18 cellular contexts compared by ENCODE assay signal in genomic region chr12:25792031-25792430, GRCh38.
"Had no signal": no experiment of that assay in that cellular context is flagged by ENCODE, and none has a peak within 500 bp of the region (broad histone marks: within the 10 kb centered on the region; RNA-seq: fewer than 3 reads in every experiment).

No MANE protein-coding gene starts in this region.

- H3K27me3 Mint-ChIP-seq: activated CD8-positive, alpha-beta T cell treated with anti-CD3 and anti-CD28 coated beads for 36 hours; central memory CD8-positive, alpha-beta T cell; dendritic cell treated with granulocyte-macrophage colony-stimulating factor and Interleukin-4, amounts not matched to agents 40 ng/mL and 50 ng/mL, for 4 days had no signal

- DNase-seq: activated CD8-positive, alpha-beta memory T cell treated with anti-CD3 and anti-CD28 coated beads, Interleukin-2, amount 50 U/mL, for 48 hours; activated CD8-positive, alpha-beta T cell treated with anti-CD3 and anti-CD28 coated beads for 36 hours; endodermal cell; heart left ventricle; left lung; natural killer cell; right lobe of liver; spleen; stimulated activated CD4-positive, alpha-beta T cell treated with anti-CD3 and anti-CD28 coated beads, Interleukin-1b, Interleukin-23, amount 100 ng/mL, for 48 hours; stimulated activated naive B cell treated with anti-CD40 and anti-IgM and Interleukin-4, amounts not matched to agents 10 μg/mL and 1 μg/mL and 100 μg/mL, for 72 hours; T-helper 9 cell; transverse colon had no signal

- H3K27me3 ChIP-seq: esophagus muscularis mucosa, heart left ventricle, left lung, right lobe of liver, spleen, transverse colon had no signal

- H3K9me3 Mint-ChIP-seq: activated CD8-positive, alpha-beta T cell treated with anti-CD3 and anti-CD28 coated beads for 36 hours; central memory CD8-positive, alpha-beta T cell; dendritic cell treated with granulocyte-macrophage colony-stimulating factor and Interleukin-4, amounts not matched to agents 40 ng/mL and 50 ng/mL, for 4 days; endodermal cell; memory B cell; natural killer cell; stimulated activated naive B cell treated with anti-CD40 and anti-IgM and Interleukin-4, amounts not matched to agents 10 μg/mL and 1 μg/mL and 100 μg/mL, for 72 hours had no signal

- H3K4me1 Mint-ChIP-seq: central memory CD8-positive, alpha-beta T cell; memory B cell; natural killer cell; stimulated activated naive B cell treated with anti-CD40 and anti-IgM and Interleukin-4, amounts not matched to agents 10 μg/mL and 1 μg/mL and 100 μg/mL, for 72 hours had no signal

- H3K4me3 ChIP-seq: esophagus muscularis mucosa, heart left ventricle, left lung, prostate gland, right lobe of liver, spleen, transverse colon had no signal

- H3K27ac ChIP-seq: esophagus muscularis mucosa, heart left ventricle, left lung, prostate gland, right lobe of liver, spleen, transverse colon, VCaP had no signal

- H3K36me3 Mint-ChIP-seq: memory B cell; natural killer cell; stimulated activated naive B cell treated with anti-CD40 and anti-IgM and Interleukin-4, amounts not matched to agents 10 μg/mL and 1 μg/mL and 100 μg/mL, for 72 hours had no signal

- H3K27ac Mint-ChIP-seq: activated CD8-positive, alpha-beta T cell treated with anti-CD3 and anti-CD28 coated beads for 36 hours; dendritic cell treated with granulocyte-macrophage colony-stimulating factor and Interleukin-4, amounts not matched to agents 40 ng/mL and 50 ng/mL, for 4 days; endodermal cell; memory B cell; natural killer cell; stimulated activated naive B cell treated with anti-CD40 and anti-IgM and Interleukin-4, amounts not matched to agents 10 μg/mL and 1 μg/mL and 100 μg/mL, for 72 hours had no signal

- H3K36me3 ChIP-seq: esophagus muscularis mucosa, heart left ventricle, left lung, prostate gland, right lobe of liver, spleen, transverse colon had no signal

- H3K4me3 Mint-ChIP-seq: activated CD8-positive, alpha-beta T cell treated with anti-CD3 and anti-CD28 coated beads for 36 hours; central memory CD8-positive, alpha-beta T cell; dendritic cell treated with granulocyte-macrophage colony-stimulating factor and Interleukin-4, amounts not matched to agents 40 ng/mL and 50 ng/mL, for 4 days; endodermal cell; memory B cell; natural killer cell; stimulated activated naive B cell treated with anti-CD40 and anti-IgM and Interleukin-4, amounts not matched to agents 10 μg/mL and 1 μg/mL and 100 μg/mL, for 72 hours had no signal

- H3K9me3 ChIP-seq: esophagus muscularis mucosa, heart left ventricle, prostate gland, right lobe of liver, spleen, transverse colon had no signal

- H3K4me1 ChIP-seq: left lung, prostate gland, right lobe of liver, spleen, transverse colon had no signal

- ATAC-seq: activated CD8-positive, alpha-beta T cell treated with anti-CD3 and anti-CD28 coated beads for 36 hours; heart left ventricle; left lung; natural killer cell; right lobe of liver; stimulated activated naive B cell treated with anti-CD40 and anti-IgM and Interleukin-4, amounts not matched to agents 10 μg/mL and 1 μg/mL and 100 μg/mL, for 72 hours had no signal
